In genomic region chr4:76213415-76214268, GRCh38 we compare ENCODE assay signal across 8 cellular contexts. TPM values are rescaled to one million over a fixed set of nuclear protein-coding genes. Genes with fewer than 3 reads are reported as not detected.
DNase-seq lines count a peak whose midpoint lies in the region; ATAC-seq, FAIRE-seq and TF ChIP-seq lines count a peak whose summit lies in the region.

Gene SCARB2 (minus strand): TSS chr4:76213824. CDS start chr4:76213543, 281 bp downstream.

- peaks cover 19% of the 10 kb centered on the region for H3F3A ChIP-seq in SK-N-SH (replicated peaks; ENCODE audit: insufficient read depth)

- DNase-seq in GF-D8 (lab: John Stamatoyannopoulos, UW) (peak; percentile 66), GOT3 (lab: John Stamatoyannopoulos, UW) (peak; percentile 50), LoVo (ENCODE audit: low spot score) (peak; percentile 89), SK-N-SH (peak; percentile 96), head of caudate nucleus (peak; percentile 56 to 94 (median 87)), pancreas (peak; percentile 87 to 95 (median 90)), transverse colon (peak; percentile 91)
- DNase-seq in activated naive CD8-positive, alpha-beta T cell treated with anti-CD3 and anti-CD28 coated beads for 36 hours, result peak; percentile 74

- POLR2A ChIA-PET in SK-N-SH (lab: Yijun Ruan, JAX), result interaction anchor here (0.6 to 2.7 kb wide), 6 partner anchors 15 to 94 kb away, joined by 4 to 16 read pairs (median 8); partner anchors contain the start of genes FAM47E and STBD1

- H3K36me3 Mint-ChIP-seq in activated naive CD8-positive, alpha-beta T cell treated with anti-CD3 and anti-CD28 coated beads for 36 hours, result no peaks in the 10 kb centered on the region

- H2AFZ ChIP-seq in SK-N-SH (ENCODE audit: low read depth), result peak within 1 kb of the TSS; percentile 99

- peak; percentile 85 to 94 (median 92) for ATAC-seq in pancreas

- TF ChIP-seq EP300 in SK-N-SH (IDR thresholded peaks at IDR 0.05; ENCODE audit: borderline replicate concordance in 1 of 2, low read depth in 1 of 2, low read length in 1 of 2), result no peak
- TF ChIP-seq EP300 in transverse colon (IDR thresholded peaks at IDR 0.05; ENCODE audit: low read depth), result no peak

- TF ChIP-seq POLR2A in transverse colon (IDR thresholded peaks at IDR 0.05), result peak; percentile 76

- H3K27ac ChIP-seq in SK-N-SH (ENCODE audit: low read depth in 2 of 2, low read length in 1 of 2) (peak within 1 kb of the TSS; percentile 88 to 95), pancreas (peak within 1 kb of the TSS; percentile 94 to 99 (median 96)), transverse colon (peak within 1 kb of the TSS; percentile 97 to 98 (median 98))

- peaks cover 37% of the 10 kb centered on the region for H3K4me1 Mint-ChIP-seq in activated naive CD8-positive, alpha-beta T cell treated with anti-CD3 and anti-CD28 coated beads for 36 hours

- no peaks in the 10 kb centered on the region for H3K9me2 ChIP-seq in SK-N-SH

- peak within 1 kb of the TSS; percentile 96 for H3K4me2 ChIP-seq in SK-N-SH

- H3K9me3 Mint-ChIP-seq in activated naive CD8-positive, alpha-beta T cell treated with anti-CD3 and anti-CD28 coated beads for 36 hours, result no peaks in the 10 kb centered on the region

- TF ChIP-seq RAD21 in SK-N-SH (IDR thresholded peaks at IDR 0.05; ENCODE audit: low read length), result no peak

- H3K9me3 ChIP-seq in SK-N-SH (no peaks in the 10 kb centered on the region), pancreas (no peaks in the 10 kb centered on the region), transverse colon (no peaks in the 10 kb centered on the region)

- WGBS in SK-N-SH (ENCODE audit: low lambda C conversion rate), result 5% methylated on average over 4 of the region's 99 CpGs
- 0% methylated on average over 72 to 99 of the region's 99 CpGs for WGBS in pancreas, 2 donors
- 0% methylated on average over 25 of the region's 99 CpGs; no CpG with 5 or more reads in 1 of the 2 donors for WGBS in transverse colon (ENCODE audit: low coverage in 1 of 2), 2 donors

- CTCF ChIA-PET in SK-N-SH (lab: Yijun Ruan, JAX), result interaction anchor here (1.1 to 7.6 kb wide), 6 partner anchors 9 to 881 kb away, joined by 3 to 65 read pairs (median 3); no protein-coding TSS in a partner anchor

- H3K27me3 ChIP-seq in SK-N-SH (ENCODE audit: insufficient read depth), result no peaks in the 10 kb centered on the region
- no peaks in the 10 kb centered on the region for H3K27me3 ChIP-seq in pancreas
- H3K27me3 ChIP-seq in transverse colon, result no peaks in the 10 kb centered on the region

- TF ChIP-seq CTCF in SK-N-SH (IDR thresholded peaks at IDR 0.05) (no peak), pancreas (IDR thresholded peaks at IDR 0.05) (no peak), transverse colon (IDR thresholded peaks at IDR 0.05) (no peak)

- H3K36me3 ChIP-seq in SK-N-SH (replicated peaks in 1 of 2; ENCODE audit: control insufficient read depth in 1 of 2, insufficient read depth in 2 of 2, low read length in 1 of 2) (no peaks in the 10 kb centered on the region), pancreas (no peaks in the 10 kb centered on the region), transverse colon (no peaks in the 10 kb centered on the region)

- in situ Hi-C loops in transverse colon (cut with MboI; ENCODE audit: low pct_ligation_motif_present in 1 of 4, low pct_unique_long_range_greater_than_20kb in 1 of 4, low sequenced_read_pairs in 3 of 4), result no loop called here

- intact Hi-C loops in head of caudate nucleus (cut with DNase I) (loop anchor here (2.0 to 5.0 kb wide), 2 partner anchors 37 to 864 kb away; partner anchors contain the start of genes CCNI and FAM47E), pancreas (cut with DNase I) (no loop called here), transverse colon (cut with DNase I; ENCODE audit: low total_unique reads) (no loop called here)

- peaks cover 18 to 32% of the 10 kb centered on the region in 2 experiments; a peak in 3 of 4 replicates for H3K4me1 ChIP-seq in SK-N-SH (ENCODE audit: control insufficient read depth in 1 of 2, insufficient read depth in 2 of 2, low read depth in 1 of 2, low read length in 1 of 2)
- peaks cover 26 to 62% (median 43%) of the 10 kb centered on the region in 3 donors for H3K4me1 ChIP-seq in pancreas
- peaks cover 38 to 75% (median 58%) of the 10 kb centered on the region in 4 donors for H3K4me1 ChIP-seq in transverse colon

- no peaks in the 10 kb centered on the region for H3K27me3 Mint-ChIP-seq in activated naive CD8-positive, alpha-beta T cell treated with anti-CD3 and anti-CD28 coated beads for 36 hours

- H3K79me2 ChIP-seq in SK-N-SH (ENCODE audit: insufficient read depth), result peaks cover 52% of the 10 kb centered on the region

- H3K9ac ChIP-seq in SK-N-SH, result peak within 1 kb of the TSS; percentile 91

- peaks cover 9% of the 10 kb centered on the region; the same call in 1 of the 2 replicates for H4K20me1 ChIP-seq in SK-N-SH (ENCODE audit: insufficient read depth)

- H3K4me3 Mint-ChIP-seq in activated naive CD8-positive, alpha-beta T cell treated with anti-CD3 and anti-CD28 coated beads for 36 hours, result peak within 1 kb of the TSS; percentile 84

- no peak for FAIRE-seq in pancreas (lab: Jason Lieb, UNC)

- H3K4me3 ChIP-seq in SK-N-SH (ENCODE audit: low read depth in 2 of 2, low read length in 1 of 2) (peak within 1 kb of the TSS; percentile 85 to 86), pancreas (peak within 1 kb of the TSS; percentile 55 to 92 (median 83)), transverse colon (peak within 1 kb of the TSS; percentile 68 to 91 (median 71))

- peak within 1 kb of the TSS; percentile 81 for H3K27ac Mint-ChIP-seq in activated naive CD8-positive, alpha-beta T cell treated with anti-CD3 and anti-CD28 coated beads for 36 hours

TF ChIP-seq in SK-N-SH, 30 proteins besides CTCF, POLR2A, EP300 and RAD21:
- no peak for TF ChIP-seq SMC3 (IDR thresholded peaks at IDR 0.05; ENCODE audit: low read depth, low read length)
- peak; percentile 87 for TF ChIP-seq USF1 (IDR thresholded peaks at IDR 0.05; ENCODE audit: borderline replicate concordance, low read depth)
- TF ChIP-seq TEAD4 (IDR thresholded peaks at IDR 0.05; ENCODE audit: borderline replicate concordance, insufficient read depth), result no peak
- TF ChIP-seq TCF12 (IDR thresholded peaks at IDR 0.05), result no peak
- TF ChIP-seq NRF1 (IDR thresholded peaks at IDR 0.05; ENCODE audit: low read depth, low read length), result peak; percentile 69
- TF ChIP-seq MXI1 (IDR thresholded peaks at IDR 0.05; ENCODE audit: low read depth, low read length), result peak; percentile 66
- TF ChIP-seq MAX (IDR thresholded peaks at IDR 0.05; ENCODE audit: low read depth), result 0 out of 2 replicates have a peak, but pooled peaks have one; percentile 8
- no peak for TF ChIP-seq FOSL2 (IDR thresholded peaks at IDR 0.05; ENCODE audit: borderline replicate concordance, low read depth)
- TF ChIP-seq USF2 (IDR thresholded peaks at IDR 0.05; ENCODE audit: borderline replicate concordance, low read depth, low read length), result peak; percentile 58
- TF ChIP-seq CHD2 (IDR thresholded peaks at IDR 0.05; ENCODE audit: low read length, partially characterized antibody), result no peak
- TF ChIP-seq RCOR1 (IDR thresholded peaks at IDR 0.05; ENCODE audit: low read length), result no peak
- peak; percentile 78 for TF ChIP-seq POLR2AphosphoS5 (IDR thresholded peaks at IDR 0.05; ENCODE audit: low read depth, low read length)
- no peak for TF ChIP-seq ELF1 (IDR thresholded peaks at IDR 0.05)

RNA-seq across cellular contexts. Expression of gene SCARB2, which starts in this region (rescaled TPM):
- polyA plus RNA-seq in SK-N-SH (2012; rRNA removed) (81.3 and 82.6 TPM in 2 replicates), pancreas (10 to 100 TPM; 36.8 to 50.7 TPM)
- 108 TPM in 2 replicates for polyA plus RNA-seq in SK-N-SH (2012; cell fraction: cytosol; rRNA removed)
- polyA plus RNA-seq in SK-N-SH (2012; cell fraction: nucleus; rRNA removed), result 45.5 and 83.0 TPM in 2 replicates
- total RNA-seq in activated naive CD8-positive, alpha-beta T cell treated with anti-CD3 and anti-CD28 coated beads for 36 hours, result 1 to 10 TPM; 2.9 to 4.3 TPM
- total RNA-seq in pancreas (100 to 1,000 TPM in 1 of 6 donors, 10 to 100 TPM in 5; 65.4 to 123 (median 73.3) TPM), transverse colon (100 to 1,000 TPM; 139 to 210 (median 194) TPM)

Comparison
In these comparisons a context has a peak if more than half of its experiments do, and no peak if none do; other contexts are left out.
1. Peak in every context shown above with its lines: DNase-seq, ATAC-seq, H3K4me3 ChIP-seq and H3K27ac ChIP-seq.
2. RNA of gene SCARB2 (total RNA-seq): 139 to 210 TPM in transverse colon and 65.4 to 123 TPM in pancreas; 2.9 to 4.3 TPM in activated naive CD8-positive, alpha-beta T cell treated with anti-CD3 and anti-CD28 coated beads for 36 hours; every median in the first group is over 10 times any median in the second.